Comparison of ENCODE assay signal across 17 cellular contexts in genomic region chr1:175968486-175969182, GRCh38.
DNase-seq lines count a peak whose midpoint lies in the region; FAIRE-seq and TF ChIP-seq lines count a peak whose summit lies in the region.
"Had no signal": no experiment of that assay in that cellular context is flagged by ENCODE, and none has a peak within 500 bp of the region (broad histone marks: within the 10 kb centered on the region; RNA-seq: fewer than 3 reads in every experiment).

No MANE protein-coding gene starts in this region.

- H3K4me1 Mint-ChIP-seq in mesothelial cell of epicardium: no peaks in the 10 kb centered on the region
- H3K4me1 Mint-ChIP-seq: activated B cell treated with CpG ODN at 0.5 μM for 24 hours had no signal

- peaks cover 9% of the 10 kb centered on the region for H3K36me3 Mint-ChIP-seq in mesothelial cell of epicardium

- H3K27me3 ChIP-seq in A673 (replicated peaks; ENCODE audit: insufficient read depth, low read depth, low read length, poor library complexity) (no peaks in the 10 kb centered on the region), adrenal gland (no peaks in the 10 kb centered on the region)
- H3K27me3 ChIP-seq: uterus had no signal

- DNase-seq in A673 (ENCODE audit: low spot score): peak; percentile 65
- DNase-seq in GM12865 (ENCODE audit: low read depth): peak; percentile 15
- DNase-seq in HS-27A (ENCODE audit: low read depth): peak; percentile 7
- peak; percentile 22 for DNase-seq in fibroblast of mammary gland (ENCODE audit: low read depth)
- DNase-seq in adrenal gland: no peak
- no peak for DNase-seq in OCI-M1 (lab: John Stamatoyannopoulos, UW)
- DNase-seq in mesothelial cell of epicardium (ENCODE audit: low spot score in 2 of 2, unreplicated experiment in 2 of 2): no peak
- DNase-seq in kidney: no peak
- DNase-seq: activated B cell treated with CpG ODN at 0.5 μM for 24 hours; central memory CD4-positive, alpha-beta T cell; effector memory CD8-positive, alpha-beta T cell; hippocampal formation; NCI-H1436; NCI-H226; SHP77 treated with DMSO at 0.1 percent for 48 hours; uterus had no signal

- no peaks in the 10 kb centered on the region for H3K9me3 Mint-ChIP-seq in mesothelial cell of epicardium
- H3K9me3 Mint-ChIP-seq: activated B cell treated with CpG ODN at 0.5 μM for 24 hours; effector memory CD8-positive, alpha-beta T cell had no signal

- POLR2A ChIA-PET in A673 (lab: Charles Lee; ENCODE audit: low non-redundant PET): no interaction called here

- no peak for FAIRE-seq in kidney (lab: Jason Lieb, UNC)
- FAIRE-seq: A204.1 had no signal

- intact Hi-C loops in A673 (cut with micrococcal nuclease; ENCODE audit: unreplicated experiment): loop anchor here (10.0 kb wide), 1 partner anchor 56 kb away; no protein-coding TSS in a partner anchor
- intact Hi-C loops in adrenal gland (cut with DNase I): no loop called here
- intact Hi-C loops in kidney (cut with DNase I): no loop called here

- 77 to 84% (median 83%) methylated on average over 3 of the region's 3 CpGs for WGBS in adrenal gland, 4 donors

- TF ChIP-seq POLR2A in adrenal gland (IDR thresholded peaks at IDR 0.05): no peak

- H3K27me3 Mint-ChIP-seq in mesothelial cell of epicardium (ENCODE audit: low read depth): no peaks in the 10 kb centered on the region
- H3K27me3 Mint-ChIP-seq: activated B cell treated with CpG ODN at 0.5 μM for 24 hours; effector memory CD8-positive, alpha-beta T cell had no signal

- H3K4me1 ChIP-seq in A673 (ENCODE audit: insufficient read depth, low read length, poor library complexity, severe bottlenecking): peaks cover 13% of the 10 kb centered on the region
- no peaks in the 10 kb centered on the region for H3K4me1 ChIP-seq in adrenal gland (replicated peaks in 1 of 2)
- H3K4me1 ChIP-seq in kidney (ENCODE audit: control insufficient read depth in 1 of 2, insufficient read depth in 1 of 2, low read depth in 1 of 2, low read length in 2 of 2): no peaks in the 10 kb centered on the region
- H3K4me1 ChIP-seq: uterus had no signal

- no TSS peak for BruUV-seq in A673 (replicated peaks; lab: Mats Ljungman, UMichigan)

- no peaks in the 10 kb centered on the region for H3K9me3 ChIP-seq in A673 (ENCODE audit: low read depth, low read length, poor library complexity, severe bottlenecking)
- H3K9me3 ChIP-seq in adrenal gland (replicated peaks in 1 of 3): no peaks in the 10 kb centered on the region
- no peaks in the 10 kb centered on the region for H3K9me3 ChIP-seq in kidney (ENCODE audit: control insufficient read depth in 1 of 2, low read length in 2 of 2)
- H3K9me3 ChIP-seq: uterus had no signal

- TF ChIP-seq CTCF in A673 (conservative IDR thresholded peaks at IDR 0.05; ENCODE audit: low read depth, low read length) (no peak), GM12865 (IDR thresholded peaks at IDR 0.05; ENCODE audit: insufficient read depth, low read depth, low read length, missing control alignments) (no peak), fibroblast of mammary gland (conservative IDR thresholded peaks at IDR 0.05; ENCODE audit: control insufficient read depth, insufficient read depth, low read depth, low read length) (no peak), adrenal gland (IDR thresholded peaks at IDR 0.05) (no peak), mesothelial cell of epicardium (IDR thresholded peaks at IDR 0.05; ENCODE audit: unreplicated experiment) (no peak), kidney (IDR thresholded peaks at IDR 0.05; ENCODE audit: borderline replicate concordance, extremely low read depth, insufficient read depth) (no peak)

- no peak overlapping the region for H3K27ac Mint-ChIP-seq in mesothelial cell of epicardium
- H3K27ac Mint-ChIP-seq: activated B cell treated with CpG ODN at 0.5 μM for 24 hours; effector memory CD8-positive, alpha-beta T cell had no signal

- no peak overlapping the region for H3K9ac ChIP-seq in kidney (ENCODE audit: low read length in 2 of 2)

- H3K4me3 ChIP-seq in A673 (ENCODE audit: low read depth, low read length, poor library complexity, severe bottlenecking) (no peak overlapping the region), GM12865 (ENCODE audit: low read depth, low read length) (no peak overlapping the region), fibroblast of mammary gland (ENCODE audit: control insufficient read depth, low read depth, low read length) (no peak overlapping the region), adrenal gland (no peak overlapping the region), kidney (ENCODE audit: low read length in 2 of 2) (no peak overlapping the region)
- H3K4me3 ChIP-seq: uterus had no signal

- no peak overlapping the region for H3K4me3 Mint-ChIP-seq in mesothelial cell of epicardium
- H3K4me3 Mint-ChIP-seq: activated B cell treated with CpG ODN at 0.5 μM for 24 hours; effector memory CD8-positive, alpha-beta T cell had no signal

- H3K27ac ChIP-seq in A673 (ENCODE audit: low read depth, low read length, poor library complexity, severe bottlenecking) (no peak overlapping the region), adrenal gland (no peak overlapping the region), kidney (ENCODE audit: low read depth in 2 of 2, low read length in 2 of 2) (no peak overlapping the region)
- H3K27ac ChIP-seq: uterus had no signal

- H3K36me3 ChIP-seq in A673 (ENCODE audit: insufficient read depth, low read length, poor library complexity, severe bottlenecking) (no peaks in the 10 kb centered on the region), adrenal gland (replicated peaks in 1 of 2) (no peaks in the 10 kb centered on the region), kidney (ENCODE audit: control insufficient read depth in 1 of 2, insufficient read depth in 2 of 2, low read length in 2 of 2) (peaks cover 0 to 2% of the 10 kb centered on the region in 2 donors)
- H3K36me3 ChIP-seq: uterus had no signal

- CTCF ChIA-PET in A673 (lab: Charles Lee): no interaction called here

Comparison
In these comparisons a context has a peak if more than half of its experiments do, and no peak if none do; other contexts are left out.
1. DNase-seq: peak in A673 (single experiment), GM12865 (single experiment), HS-27A (single experiment) and fibroblast of mammary gland (single experiment); none in adrenal gland (0 of 7), OCI-M1 (single experiment), mesothelial cell of epicardium (0 of 2) and kidney (single experiment).